21 cellular contexts compared by ENCODE assay signal in genomic region chr19:19081642-19082151, GRCh38. TPM values are rescaled to one million over a fixed set of nuclear protein-coding genes. Genes with fewer than 3 reads are reported as not detected.
DNase-seq lines count a peak whose midpoint lies in the region; ATAC-seq, FAIRE-seq and TF ChIP-seq lines count a peak whose summit lies in the region.
"Had no signal": no experiment of that assay in that cellular context is flagged by ENCODE, and none has a peak within 500 bp of the region (broad histone marks: within the 10 kb centered on the region; RNA-seq: fewer than 3 reads in every experiment).

No MANE protein-coding gene starts in this region.

- ATAC-seq in IMR-90 (ENCODE audit: low read depth) (no peak), K562 (peak; percentile 27; the same call in 2 of the 3 replicates), left cardiac atrium (peak; percentile 9 to 59), psoas muscle (peak; percentile 45 to 72 (median 58)), GM21515 (IDR thresholded peaks at IDR 0.05; ENCODE audit: unreplicated experiment) (no peak)

- TF ChIP-seq EP300 in K562 (IDR thresholded peaks at IDR 0.05; ENCODE audit: low read length) = no peak

- DNase-seq in IMR-90 (peak; percentile 50), K562 (ENCODE audit: extremely low read depth in 1 of 4, low spot score in 3 of 4) (peak in 1 of 4 experiments; percentile 41), left cardiac atrium (peak; percentile 77), psoas muscle (peak; percentile 57 to 69), NCI-H1694 treated with DMSO at 0.1 percent for 48 hours (lab: John Stamatoyannopoulos, UW) (no peak), NCI-H187 treated with DMSO at 0.1 percent for 48 hours (lab: John Stamatoyannopoulos, UW) (no peak)
- DNase-seq: activated CD4-positive, alpha-beta T cell treated with anti-CD3 and anti-CD28 coated beads for 1 hour; activated T-cell treated with anti-CD3 and anti-CD28 coated beads, Interleukin-2, amount 50 U/mL, for 48 hours; CD8-positive, alpha-beta memory T cell; H9; hypothalamus; islet precursor cell; Karpas-422; NCI-H1092; NCI-H524; SHP77; stimulated activated CD4-positive, alpha-beta T cell treated with anti-CD3 and anti-CD28 coated beads, Interleukin-2, amount 100 ng/mL, for 48 hours; trophoblast cell had no signal

- no peak overlapping the region for H2BK15ac ChIP-seq in IMR-90 (ENCODE audit: low read depth, low read length)

- H3K27me3 ChIP-seq in IMR-90 (ENCODE audit: control insufficient read depth, insufficient read depth, low read length) (no peaks in the 10 kb centered on the region), K562 (ENCODE audit: control insufficient read depth in 2 of 2, insufficient read depth in 2 of 2, low read length in 2 of 2) (no peaks in the 10 kb centered on the region), psoas muscle (ENCODE audit: insufficient read depth in 3 of 3, low read length in 2 of 3) (no peaks in the 10 kb centered on the region)

- intact Hi-C loops in IMR-90 (cut with micrococcal nuclease) = no loop called here
- intact Hi-C loops in K562 (cut with micrococcal nuclease) = no loop called here
- intact Hi-C loops in left cardiac atrium (cut with DNase I) = no loop called here
- intact Hi-C loops in psoas muscle (cut with DNase I) = no loop called here

- peak; percentile 23 for FAIRE-seq in K562 (lab: Jason Lieb, UNC)
- FAIRE-seq: GM12892 had no signal

- H2AFZ ChIP-seq in IMR-90 (replicated peaks; ENCODE audit: low read length, poor library complexity) = no peak overlapping the region
- H2AFZ ChIP-seq in K562 (ENCODE audit: low read depth, low read length) = no peak overlapping the region

- no peak overlapping the region for H3K18ac ChIP-seq in IMR-90 (ENCODE audit: low read depth, low read length)

- in situ Hi-C loops in IMR-90 (cut with MboI; ENCODE audit: low sequenced_read_pairs) (no loop called here), K562 (cut with MboI) (no loop called here)

- CTCF ChIA-PET in IMR-90 (lab: Yijun Ruan, JAX) = no interaction called here
- CTCF ChIA-PET in K562 (lab: Yijun Ruan, JAX; ENCODE audit: low intra/inter-chr PET ratio) = no interaction called here

- H4K20me1 ChIP-seq in IMR-90 (ENCODE audit: insufficient read depth, low read length) (0 out of 2 replicates have a peak, but pooled peaks cover 4% of the 10 kb centered on the region), K562 (replicated peaks; ENCODE audit: control insufficient read depth, insufficient read depth, low read length) (peaks cover 6% of the 10 kb centered on the region; the same call in 1 of the 2 replicates)

- H2AK5ac ChIP-seq in IMR-90 (ENCODE audit: low read depth, low read length) = no peak overlapping the region

- no peak overlapping the region for H4K8ac ChIP-seq in IMR-90 (ENCODE audit: low read depth in 2 of 2, low read length in 2 of 2)

- H3K79me1 ChIP-seq in IMR-90 (ENCODE audit: low read depth in 1 of 2, low read length in 2 of 2) = peaks cover 3% of the 10 kb centered on the region in 2 experiments; a peak in 2 of 4 replicates

- TF ChIP-seq POLR2A in IMR-90 (IDR thresholded peaks at IDR 0.05; ENCODE audit: low read depth, low read length) (no peak), K562 (conservative IDR thresholded peaks at IDR 0.05) (no peak)

- no peak overlapping the region for H4K5ac ChIP-seq in IMR-90 (ENCODE audit: low read depth, low read length)

- H3K4ac ChIP-seq in IMR-90 (ENCODE audit: low read depth, low read length) = no peak overlapping the region

- H3K4me1 ChIP-seq in IMR-90 (ENCODE audit: control insufficient read depth, insufficient read depth, low read length) = no peaks in the 10 kb centered on the region
- H3K4me1 ChIP-seq in K562 (replicated peaks in 1 of 2; ENCODE audit: control insufficient read depth in 2 of 2, insufficient read depth in 2 of 2, low read length in 2 of 2) = peaks cover 7 to 16% of the 10 kb centered on the region in 2 experiments; a peak in 3 of 5 replicates
- H3K4me1 ChIP-seq in psoas muscle = peaks cover 4% of the 10 kb centered on the region

- no peak for TF ChIP-seq CTCF in IMR-90 (conservative IDR thresholded peaks at IDR 0.05; ENCODE audit: low read depth, low read length)
- TF ChIP-seq CTCF in K562 (IDR thresholded peaks at IDR 0.05 in 2 of 3, conservative IDR thresholded peaks at IDR 0.05 in 1 of 3; ENCODE audit: insufficient read depth in 2 of 3, low read depth in 1 of 3, low read length in 3 of 3) = no peak
- TF ChIP-seq CTCF in psoas muscle (IDR thresholded peaks at IDR 0.05) = no peak

- H3K14ac ChIP-seq in IMR-90 (replicated peaks; ENCODE audit: low read depth, low read length) = no peak overlapping the region

- TF ChIP-seq RAD21 in IMR-90 (IDR thresholded peaks at IDR 0.05; ENCODE audit: low read length) = no peak
- TF ChIP-seq RAD21 in K562 (CRISPR knock-in tag; conservative IDR thresholded peaks at IDR 0.05 in 1 of 2, IDR thresholded peaks at IDR 0.05 in 1 of 2) = no peak

- peaks cover 31% of the 10 kb centered on the region for H3K79me2 ChIP-seq in K562 (ENCODE audit: control insufficient read depth, insufficient read depth, low read length)

- dilution Hi-C loops in IMR-90 (cut with HindIII; ENCODE audit: low sequenced_read_pairs, unreplicated experiment) = no loop called here

- no peak overlapping the region for H3K4me3 ChIP-seq in IMR-90 (ENCODE audit: insufficient read depth, low read depth, low read length)
- no peak overlapping the region for H3K4me3 ChIP-seq in K562
- no peak overlapping the region for H3K4me3 ChIP-seq in psoas muscle
- H3K4me3 ChIP-seq: smooth muscle cell had no signal

- H3K9me1 ChIP-seq in IMR-90 (ENCODE audit: insufficient read depth, low read length) = no peaks in the 10 kb centered on the region; the same call in 1 of the 2 replicates
- peaks cover 4% of the 10 kb centered on the region for H3K9me1 ChIP-seq in K562 (ENCODE audit: control insufficient read depth, insufficient read depth, low read length)

- H3K23ac ChIP-seq in IMR-90 (ENCODE audit: low read depth, low read length) = no peak overlapping the region

- H2AK9ac ChIP-seq in IMR-90 (replicated peaks; ENCODE audit: low read depth, low read length, poor library complexity) = no peak overlapping the region

- 60% methylated on average over 1 of the region's 16 CpGs; no CpG with 5 or more reads in 1 of the 2 experiments for WGBS in IMR-90 (ENCODE audit: extremely low coverage in 2 of 2, insufficient read length in 1 of 2), 2 experiments
- 71% methylated on average over 16 of the region's 16 CpGs for WGBS in K562 (ENCODE audit: insufficient coverage, low coverage, missing lambda C conversion rate)
- 38 to 56% (median 42%) methylated on average over 16 of the region's 16 CpGs for WGBS in psoas muscle, 3 donors

- H2BK20ac ChIP-seq in IMR-90 (ENCODE audit: low read depth, low read length) = no peak overlapping the region

- H3K4me2 ChIP-seq in IMR-90 (ENCODE audit: low read depth, low read length) (no peak overlapping the region), K562 (ENCODE audit: insufficient read depth, low read length) (no peak overlapping the region; the same call in 1 of the 2 replicates)
- H3K4me2 ChIP-seq: smooth muscle cell had no signal

- H3K36me3 ChIP-seq in IMR-90 (ENCODE audit: control insufficient read depth, insufficient read depth, low read length) (peaks cover 1% of the 10 kb centered on the region), K562 (ENCODE audit: control insufficient read depth, insufficient read depth, low read length) (peaks cover 26% of the 10 kb centered on the region; the same call in 2 of the 3 replicates), psoas muscle (ENCODE audit: insufficient read depth in 1 of 2, low read depth in 1 of 2) (peaks cover 0 to 21% of the 10 kb centered on the region in 2 donors)

- H3K9ac ChIP-seq in IMR-90 (ENCODE audit: low read depth, low read length) = no peak overlapping the region
- H3K9ac ChIP-seq in K562 (ENCODE audit: insufficient read depth in 1 of 2, low read depth in 2 of 2, low read length in 2 of 2) = peak overlapping the region in 1 of 2 experiments; percentile 85; a peak in 2 of 4 replicates

- H4K91ac ChIP-seq in IMR-90 (ENCODE audit: insufficient read depth, low read depth, low read length) = no peak overlapping the region

- POLR2A ChIA-PET in IMR-90 (lab: Charles Lee; ENCODE audit: unreplicated experiment) = no interaction called here
- POLR2A ChIA-PET in K562 (lab: Yijun Ruan, JAX) = no interaction called here

- no peak overlapping the region for H2BK5ac ChIP-seq in IMR-90 (ENCODE audit: low read depth, low read length, poor library complexity, severe bottlenecking)

- no peaks in the 10 kb centered on the region for H3K9me3 ChIP-seq in IMR-90 (ENCODE audit: control insufficient read depth, insufficient read depth, low read length)
- no peaks in the 10 kb centered on the region for H3K9me3 ChIP-seq in K562 (replicated peaks; ENCODE audit: control insufficient read depth, insufficient read depth, low read depth, low read length)
- no peaks in the 10 kb centered on the region for H3K9me3 ChIP-seq in psoas muscle

- no peak overlapping the region for H3K27ac ChIP-seq in IMR-90 (ENCODE audit: insufficient read depth, low read length)
- H3K27ac ChIP-seq in K562 (ENCODE audit: extremely low read depth, low read depth, low read length) = peak overlapping the region; percentile 10; the same call in 1 of the 3 replicates
- H3K27ac ChIP-seq in psoas muscle = peak overlapping the region; percentile 41

- H2BK120ac ChIP-seq in IMR-90 (ENCODE audit: low read depth, low read length) = no peak overlapping the region

- BruUV-seq in IMR-90 (replicated peaks; lab: Mats Ljungman, UMichigan) = no TSS peak
- no TSS peak for BruUV-seq in K562 (replicated peaks; lab: Mats Ljungman, UMichigan)

- H3K56ac ChIP-seq in IMR-90 (ENCODE audit: extremely low read depth, insufficient read depth, low read length) = no peak overlapping the region

RNA-seq across cellular contexts. Expression of gene SLC25A42, which starts 17.9 kb away (rescaled TPM):
- total RNA-seq in IMR-90 (2012; rRNA removed) (1.9 and 2.0 TPM in 2 replicates), K562 (2014; rRNA removed) (14.1 and 15.1 TPM in 2 replicates), K562 (2014; rRNA removed; fragmentation: Illumina TruSeq; extraction: Trizol) (7.9 and 10.5 TPM in 2 replicates), K562 (2015; rRNA removed; fragmentation: Illumina TruSeq; extraction: Trizol) (8.7 and 9.9 TPM in 2 replicates), K562 (2021) (30.2 and 32.2 TPM in 2 replicates), left cardiac atrium (10 to 100 TPM; 13.9 to 15.2 TPM), psoas muscle (10 to 100 TPM; 14.7 to 40.2 (median 24.5) TPM)
- polyA plus RNA-seq in IMR-90 (2012; rRNA removed) (8.6 and 9.9 TPM in 2 replicates), K562 (2011; rRNA removed) (17.0 and 19.4 TPM in 2 replicates), K562 (2014; fragmentation: Illumina TruSeq; extraction: Trizol) (16.4 and 23.3 TPM in 2 replicates), K562 (2014; fragmentation: Nextera tagmentation; extraction: Ambion mirVana) (1 to 10 TPM in 1 of 2 experiments, under 1 TPM in 1; 0.59 to 2.0 TPM), K562 (2014; rRNA removed) (24.7 and 25.5 TPM in 2 replicates), psoas muscle (10 to 100 TPM in 2 of 3 donors, 1 to 10 TPM in 1; 4.6 to 31.9 (median 12.2) TPM)
- 5.5 and 11.2 TPM in 2 replicates for polyA plus RNA-seq in IMR-90 (2012; cell fraction: cytosol; rRNA removed)
- 20.2 and 34.5 TPM in 2 replicates for polyA plus RNA-seq in IMR-90 (2012; cell fraction: nucleus; rRNA removed; ENCODE audit: low replicate concordance)
- total RNA-seq in K562 (2011; cell fraction: chromatin; rRNA removed; ENCODE audit: low replicate concordance) = 32.0 and 85.4 TPM in 2 replicates
- 50.1 and 57.7 TPM in 2 replicates for total RNA-seq in K562 (2011; cell fraction: nucleolus; rRNA removed)
- total RNA-seq in K562 (2011; cell fraction: nucleoplasm; rRNA removed) = 45.2 and 57.4 TPM in 2 replicates
- 21.5 and 36.4 TPM in 2 replicates for polyA plus RNA-seq in K562 (2011; cell fraction: cytosol; rRNA removed)
- 66.0 and 91.7 TPM in 2 replicates for polyA plus RNA-seq in K562 (2011; cell fraction: nucleus; rRNA removed)
- 17.8 and 23.7 TPM in 2 replicates for polyA plus RNA-seq in K562 (2012)
- 6.5 and 10.2 TPM in 2 replicates for polyA minus RNA-seq in K562 (2011; rRNA and poly(A)+ RNA removed)
- polyA minus RNA-seq in K562 (2011; cell fraction: cytosol; rRNA and poly(A)+ RNA removed) = 11.4 and 14.1 TPM in 2 replicates
- polyA minus RNA-seq in K562 (2011; cell fraction: nucleus; rRNA and poly(A)+ RNA removed) = 13.1 and 13.3 TPM in 2 replicates

RNA-seq across cellular contexts. Expression of gene ARMC6, which starts 48.3 kb away (rescaled TPM):
- total RNA-seq in IMR-90 (2012; rRNA removed) = 46.7 and 52.7 TPM in 2 replicates
- 41.5 and 44.7 TPM in 2 replicates for polyA plus RNA-seq in IMR-90 (2012; rRNA removed)
- 31.4 and 45.1 TPM in 2 replicates for polyA plus RNA-seq in IMR-90 (2012; cell fraction: cytosol; rRNA removed)
- 19.1 and 45.5 TPM in 2 replicates for polyA plus RNA-seq in IMR-90 (2012; cell fraction: nucleus; rRNA removed; ENCODE audit: low replicate concordance)
- 30.4 and 88.7 TPM in 2 replicates for total RNA-seq in K562 (2011; cell fraction: chromatin; rRNA removed; ENCODE audit: low replicate concordance)
- 63.9 and 75.1 TPM in 2 replicates for total RNA-seq in K562 (2011; cell fraction: nucleolus; rRNA removed)
- total RNA-seq in K562 (2011; cell fraction: nucleoplasm; rRNA removed) = 40.5 and 41.2 TPM in 2 replicates
- total RNA-seq in K562 (2014; rRNA removed) = 93.4 and 116 TPM in 2 replicates
- 25.9 and 40.9 TPM in 2 replicates for total RNA-seq in K562 (2014; rRNA removed; fragmentation: Illumina TruSeq; extraction: Trizol)
- total RNA-seq in K562 (2015; rRNA removed; fragmentation: Illumina TruSeq; extraction: Trizol) = 62.3 and 63.9 TPM in 2 replicates
- total RNA-seq in K562 (2021) = 69.2 and 73.4 TPM in 2 replicates
- polyA plus RNA-seq in K562 (2011; rRNA removed) = 38.1 and 47.1 TPM in 2 replicates
- 48.2 and 88.3 TPM in 2 replicates for polyA plus RNA-seq in K562 (2011; cell fraction: cytosol; rRNA removed)
- 48.6 and 65.2 TPM in 2 replicates for polyA plus RNA-seq in K562 (2011; cell fraction: nucleus; rRNA removed)
- 53.4 and 54.5 TPM in 2 replicates for polyA plus RNA-seq in K562 (2012)
- polyA plus RNA-seq in K562 (2014; fragmentation: Illumina TruSeq; extraction: Trizol) = 63.6 and 75.5 TPM in 2 replicates
- 1 to 10 TPM; 2.1 to 5.4 TPM for polyA plus RNA-seq in K562 (2014; fragmentation: Nextera tagmentation; extraction: Ambion mirVana)
- 65.4 and 76.3 TPM in 2 replicates for polyA plus RNA-seq in K562 (2014; rRNA removed)
- polyA minus RNA-seq in K562 (2011; rRNA and poly(A)+ RNA removed) = 23.4 and 39.5 TPM in 2 replicates
- 50.9 and 61.3 TPM in 2 replicates for polyA minus RNA-seq in K562 (2011; cell fraction: cytosol; rRNA and poly(A)+ RNA removed)
- polyA minus RNA-seq in K562 (2011; cell fraction: nucleus; rRNA and poly(A)+ RNA removed) = 25.5 and 25.7 TPM in 2 replicates
- total RNA-seq in left cardiac atrium = 10 to 100 TPM; 12.9 to 16.9 TPM
- 10 to 100 TPM; 13.7 to 22.6 (median 18.8) TPM for total RNA-seq in psoas muscle
- polyA plus RNA-seq in psoas muscle = 10 to 100 TPM; 22.8 to 74.1 (median 25.7) TPM

RNA-seq across cellular contexts. Expression of gene SUGP2, which starts 48.4 kb away (rescaled TPM):
- 23.3 and 25.8 TPM in 2 replicates for total RNA-seq in IMR-90 (2012; rRNA removed)
- polyA plus RNA-seq in IMR-90 (2012; rRNA removed) = 58.5 and 69.2 TPM in 2 replicates
- polyA plus RNA-seq in IMR-90 (2012; cell fraction: cytosol; rRNA removed) = 17.8 and 19.2 TPM in 2 replicates
- polyA plus RNA-seq in IMR-90 (2012; cell fraction: nucleus; rRNA removed; ENCODE audit: low replicate concordance) = 366 and 435 TPM in 2 replicates
- total RNA-seq in K562 (2011; cell fraction: chromatin; rRNA removed; ENCODE audit: low replicate concordance) = 383 and 414 TPM in 2 replicates
- 210 and 215 TPM in 2 replicates for total RNA-seq in K562 (2011; cell fraction: nucleolus; rRNA removed)
- 214 and 219 TPM in 2 replicates for total RNA-seq in K562 (2011; cell fraction: nucleoplasm; rRNA removed)
- total RNA-seq in K562 (2014; rRNA removed) = 50.6 and 61.7 TPM in 2 replicates
- 63.1 and 70.8 TPM in 2 replicates for total RNA-seq in K562 (2014; rRNA removed; fragmentation: Illumina TruSeq; extraction: Trizol)
- total RNA-seq in K562 (2015; rRNA removed; fragmentation: Illumina TruSeq; extraction: Trizol) = 60.5 and 61.8 TPM in 2 replicates
- total RNA-seq in K562 (2021) = 96.4 and 97.5 TPM in 2 replicates
- polyA plus RNA-seq in K562 (2011; rRNA removed) = 101 and 135 TPM in 2 replicates
- 49.7 and 83.6 TPM in 2 replicates for polyA plus RNA-seq in K562 (2011; cell fraction: cytosol; rRNA removed)
- 318 and 368 TPM in 2 replicates for polyA plus RNA-seq in K562 (2011; cell fraction: nucleus; rRNA removed)
- 73.8 and 103 TPM in 2 replicates for polyA plus RNA-seq in K562 (2012)
- 82.8 and 89.9 TPM in 2 replicates for polyA plus RNA-seq in K562 (2014; fragmentation: Illumina TruSeq; extraction: Trizol)
- 10 to 100 TPM; 13.1 to 22.6 TPM for polyA plus RNA-seq in K562 (2014; fragmentation: Nextera tagmentation; extraction: Ambion mirVana)
- 93.0 and 120 TPM in 2 replicates for polyA plus RNA-seq in K562 (2014; rRNA removed)
- 58.5 and 77.2 TPM in 2 replicates for polyA minus RNA-seq in K562 (2011; rRNA and poly(A)+ RNA removed)
- 32.1 and 32.5 TPM in 2 replicates for polyA minus RNA-seq in K562 (2011; cell fraction: cytosol; rRNA and poly(A)+ RNA removed)
- polyA minus RNA-seq in K562 (2011; cell fraction: nucleus; rRNA and poly(A)+ RNA removed) = 80.9 and 135 TPM in 2 replicates
- total RNA-seq in left cardiac atrium = 10 to 100 TPM; 59.7 to 63.7 TPM
- 10 to 100 TPM; 41.3 to 53.3 (median 48.1) TPM for total RNA-seq in psoas muscle
- 10 to 100 TPM; 31.8 to 45.3 (median 34.4) TPM for polyA plus RNA-seq in psoas muscle

RNA-seq across cellular contexts. Expression of gene TMEM161A, which starts 56.6 kb away (rescaled TPM):
- total RNA-seq in IMR-90 (2012; rRNA removed) (11.1 TPM in 2 replicates), K562 (2014; rRNA removed) (77.2 and 105 TPM in 2 replicates), K562 (2014; rRNA removed; fragmentation: Illumina TruSeq; extraction: Trizol) (15.4 and 24.5 TPM in 2 replicates), K562 (2015; rRNA removed; fragmentation: Illumina TruSeq; extraction: Trizol) (33.8 and 38.9 TPM in 2 replicates), K562 (2021) (76.7 and 81.2 TPM in 2 replicates), left cardiac atrium (10 to 100 TPM; 19.1 to 21.2 TPM), psoas muscle (10 to 100 TPM; 31.3 to 61.3 (median 42.8) TPM)
- polyA plus RNA-seq in IMR-90 (2012; rRNA removed) (34.8 and 45.9 TPM in 2 replicates), K562 (2011; rRNA removed) (42.5 and 66.4 TPM in 2 replicates), K562 (2014; fragmentation: Illumina TruSeq; extraction: Trizol) (29.2 and 68.5 TPM in 2 replicates), K562 (2014; fragmentation: Nextera tagmentation; extraction: Ambion mirVana) (1 to 10 TPM in 1 of 2 experiments, under 1 TPM in 1; 0.63 to 4.7 TPM), K562 (2014; rRNA removed) (92.3 and 98.4 TPM in 2 replicates), psoas muscle (10 to 100 TPM; 30.2 to 46.1 (median 37.6) TPM)
- 28.8 and 49.7 TPM in 2 replicates for polyA plus RNA-seq in IMR-90 (2012; cell fraction: cytosol; rRNA removed)
- polyA plus RNA-seq in IMR-90 (2012; cell fraction: nucleus; rRNA removed; ENCODE audit: low replicate concordance) = 80.2 and 243 TPM in 2 replicates
- total RNA-seq in K562 (2011; cell fraction: chromatin; rRNA removed; ENCODE audit: low replicate concordance) = 61.8 and 208 TPM in 2 replicates
- 275 and 276 TPM in 2 replicates for total RNA-seq in K562 (2011; cell fraction: nucleolus; rRNA removed)
- total RNA-seq in K562 (2011; cell fraction: nucleoplasm; rRNA removed) = 120 and 154 TPM in 2 replicates
- 82.2 and 238 TPM in 2 replicates for polyA plus RNA-seq in K562 (2011; cell fraction: cytosol; rRNA removed)
- 177 and 332 TPM in 2 replicates for polyA plus RNA-seq in K562 (2011; cell fraction: nucleus; rRNA removed)
- polyA plus RNA-seq in K562 (2012) = 45.4 and 63.2 TPM in 2 replicates
- polyA minus RNA-seq in K562 (2011; rRNA and poly(A)+ RNA removed) = 35.9 and 53.2 TPM in 2 replicates
- polyA minus RNA-seq in K562 (2011; cell fraction: cytosol; rRNA and poly(A)+ RNA removed) = 52.1 and 59.5 TPM in 2 replicates
- 89.7 and 90.0 TPM in 2 replicates for polyA minus RNA-seq in K562 (2011; cell fraction: nucleus; rRNA and poly(A)+ RNA removed)

Comparison
In these comparisons a context has a peak if more than half of its experiments do, and no peak if none do; other contexts are left out.
1. ATAC-seq: peak in K562 (single experiment), left cardiac atrium (2 of 2) and psoas muscle (4 of 4); none in IMR-90 (single experiment) and GM21515 (single experiment).
2. DNase-seq: peak in IMR-90 (single experiment), left cardiac atrium (single experiment) and psoas muscle (2 of 2); none in NCI-H1694 treated with DMSO at 0.1 percent for 48 hours (single experiment) and NCI-H187 treated with DMSO at 0.1 percent for 48 hours (single experiment).